ENCODE assay signal across 17 cellular contexts in genomic region chr14:99968156-99968920, GRCh38.
DNase-seq lines count a peak whose midpoint lies in the region; TF ChIP-seq lines count a peak whose summit lies in the region.
"Had no signal": no experiment of that assay in that cellular context is flagged by ENCODE, and none has a peak within 500 bp of the region (broad histone marks: within the 10 kb centered on the region; RNA-seq: fewer than 3 reads in every experiment).

No MANE protein-coding gene starts in this region.

- in situ Hi-C loops in GM23248 (cut with MboI) = no loop called here

- H3K27me3 Mint-ChIP-seq in immature natural killer cell (ENCODE audit: low read depth in 3 of 3) = peaks cover 10 to 18% (median 14%) of the 10 kb centered on the region in 3 donors

- H3K9ac ChIP-seq in GM23248 (peak overlapping the region; percentile 28), skeletal muscle tissue (ENCODE audit: low read depth in 1 of 3, low read length in 3 of 3) (no peak overlapping the region)

- no peaks in the 10 kb centered on the region for H3K27me3 ChIP-seq in GM23248 (replicated peaks; ENCODE audit: insufficient read depth)
- peaks cover 0 to 5% (median 0%) of the 10 kb centered on the region in 3 donors for H3K27me3 ChIP-seq in skeletal muscle tissue (ENCODE audit: control insufficient read depth in 3 of 3, insufficient read depth in 3 of 3, low read length in 3 of 3)
- H3K27me3 ChIP-seq: gastrocnemius medialis had no signal

- no peaks in the 10 kb centered on the region for H3K9me2 ChIP-seq in GM23248 (ENCODE audit: insufficient read depth)

- no peaks in the 10 kb centered on the region for H3K36me3 Mint-ChIP-seq in immature natural killer cell

- H3K27ac ChIP-seq in GM23248 = peak overlapping the region; percentile 64
- H3K27ac ChIP-seq in VCaP = peak overlapping the region; percentile 87
- peak overlapping the region; percentile 3 for H3K27ac ChIP-seq in skeletal muscle tissue (ENCODE audit: low read depth, low read length)
- H3K27ac ChIP-seq: gastrocnemius medialis had no signal

- H3K9me3 Mint-ChIP-seq in immature natural killer cell = no peaks in the 10 kb centered on the region
- H3K9me3 Mint-ChIP-seq: activated B cell treated with CpG ODN at 0.5 μM for 24 hours; stimulated activated naive CD8-positive, alpha-beta T cell treated with anti-CD3 and anti-CD28 coated beads, Interleukin-15, amount 100 ng/mL, for 72 hours had no signal

- peaks cover 23% of the 10 kb centered on the region for H3K4me1 ChIP-seq in GM23248 (ENCODE audit: insufficient read depth)
- peaks cover 3 to 8% (median 6%) of the 10 kb centered on the region in 3 donors for H3K4me1 ChIP-seq in skeletal muscle tissue (ENCODE audit: control insufficient read depth in 3 of 3, insufficient read depth in 3 of 3, low read length in 3 of 3)
- H3K4me1 ChIP-seq: gastrocnemius medialis had no signal

- peaks cover 30% of the 10 kb centered on the region for H3F3A ChIP-seq in GM23248 (ENCODE audit: insufficient read depth)

- H3K9me3 ChIP-seq in GM23248 (ENCODE audit: low read depth) (no peaks in the 10 kb centered on the region), skeletal muscle tissue (ENCODE audit: control insufficient read depth in 3 of 3, low read length in 3 of 3) (no peaks in the 10 kb centered on the region)
- H3K9me3 ChIP-seq: gastrocnemius medialis, left lung had no signal

- 10 to 14% methylated on average over 12 of the region's 12 CpGs for WGBS in GM23248 (ENCODE audit: low coverage in 1 of 2, low lambda C conversion rate in 2 of 2, missing lambda C conversion rate in 2 of 2), 2 experiments

- 0 out of 2 replicates have a peak overlapping the region, but pooled peaks have one; percentile 36 for H2AFZ ChIP-seq in GM23248

- H3K4me3 Mint-ChIP-seq in immature natural killer cell = no peak overlapping the region
- H3K4me3 Mint-ChIP-seq: activated B cell treated with CpG ODN at 0.5 μM for 24 hours; stimulated activated naive CD8-positive, alpha-beta T cell treated with anti-CD3 and anti-CD28 coated beads, Interleukin-15, amount 100 ng/mL, for 72 hours had no signal

- DNase-seq in GM23248 (peak; percentile 93), fibroblast of pulmonary artery (ENCODE audit: low read depth) (peak; percentile 60), posterior vena cava (ENCODE audit: low spot score) (no peak), immature natural killer cell (no peak), SK-N-DZ (ENCODE audit: low spot score) (no peak)
- DNase-seq: activated B cell treated with CpG ODN at 0.5 μM for 24 hours; caudate nucleus; DMS53; gastrocnemius medialis; NCI-H1105; NCI-H510A; occipital lobe; stimulated activated CD4-positive, alpha-beta T cell treated with anti-CD3 and anti-CD28 coated beads, Interleukin-4, amount 100 ng/mL, for 4 hours; stimulated activated naive CD8-positive, alpha-beta T cell treated with anti-CD3 and anti-CD28 coated beads, Interleukin-15, amount 100 ng/mL, for 72 hours had no signal

- H3K4me3 ChIP-seq in GM23248 (peak overlapping the region; percentile 41), fibroblast of pulmonary artery (replicated peaks; ENCODE audit: low read depth, low read length) (no peak overlapping the region), skeletal muscle tissue (ENCODE audit: low read length in 3 of 3) (no peak overlapping the region)
- H3K4me3 ChIP-seq: gastrocnemius medialis, left lung had no signal

- H3K4me2 ChIP-seq in GM23248 (ENCODE audit: unreplicated experiment) = peak overlapping the region; percentile 72

- intact Hi-C loops in posterior vena cava (cut with DNase I) = no loop called here

- no peaks in the 10 kb centered on the region for H3K36me3 ChIP-seq in GM23248 (ENCODE audit: low read depth)
- no peaks in the 10 kb centered on the region for H3K36me3 ChIP-seq in skeletal muscle tissue (ENCODE audit: control insufficient read depth in 3 of 3, insufficient read depth in 3 of 3, low read length in 3 of 3)
- H3K36me3 ChIP-seq: gastrocnemius medialis, left lung had no signal

- H3K79me2 ChIP-seq in GM23248 (ENCODE audit: insufficient read depth) = peaks cover 14% of the 10 kb centered on the region

- peaks cover 10 to 11% of the 10 kb centered on the region in 2 donors for H3K4me1 Mint-ChIP-seq in immature natural killer cell

- H3K27ac Mint-ChIP-seq in immature natural killer cell = no peak overlapping the region
- H3K27ac Mint-ChIP-seq: activated B cell treated with CpG ODN at 0.5 μM for 24 hours had no signal

- H4K20me1 ChIP-seq in GM23248 (ENCODE audit: insufficient read depth) = no peaks in the 10 kb centered on the region

- TF ChIP-seq CTCF in VCaP (conservative IDR thresholded peaks at IDR 0.05) (no peak), fibroblast of pulmonary artery (IDR thresholded peaks at IDR 0.05; ENCODE audit: low read length, missing control alignments) (no peak)

Comparison
In these comparisons a context has a peak if more than half of its experiments do, and no peak if none do; other contexts are left out.
1. DNase-seq: peak in GM23248 (single experiment) and fibroblast of pulmonary artery (single experiment); none in posterior vena cava (single experiment), immature natural killer cell (0 of 3) and SK-N-DZ (single experiment).
2. H3K27ac ChIP-seq: peak in every context shown above with its lines; median percentile 87 in VCaP; 64 in GM23248; 3 in skeletal muscle tissue.